Comparison of ENCODE assay signal across 11 cellular contexts in the genomic region with DNA sequence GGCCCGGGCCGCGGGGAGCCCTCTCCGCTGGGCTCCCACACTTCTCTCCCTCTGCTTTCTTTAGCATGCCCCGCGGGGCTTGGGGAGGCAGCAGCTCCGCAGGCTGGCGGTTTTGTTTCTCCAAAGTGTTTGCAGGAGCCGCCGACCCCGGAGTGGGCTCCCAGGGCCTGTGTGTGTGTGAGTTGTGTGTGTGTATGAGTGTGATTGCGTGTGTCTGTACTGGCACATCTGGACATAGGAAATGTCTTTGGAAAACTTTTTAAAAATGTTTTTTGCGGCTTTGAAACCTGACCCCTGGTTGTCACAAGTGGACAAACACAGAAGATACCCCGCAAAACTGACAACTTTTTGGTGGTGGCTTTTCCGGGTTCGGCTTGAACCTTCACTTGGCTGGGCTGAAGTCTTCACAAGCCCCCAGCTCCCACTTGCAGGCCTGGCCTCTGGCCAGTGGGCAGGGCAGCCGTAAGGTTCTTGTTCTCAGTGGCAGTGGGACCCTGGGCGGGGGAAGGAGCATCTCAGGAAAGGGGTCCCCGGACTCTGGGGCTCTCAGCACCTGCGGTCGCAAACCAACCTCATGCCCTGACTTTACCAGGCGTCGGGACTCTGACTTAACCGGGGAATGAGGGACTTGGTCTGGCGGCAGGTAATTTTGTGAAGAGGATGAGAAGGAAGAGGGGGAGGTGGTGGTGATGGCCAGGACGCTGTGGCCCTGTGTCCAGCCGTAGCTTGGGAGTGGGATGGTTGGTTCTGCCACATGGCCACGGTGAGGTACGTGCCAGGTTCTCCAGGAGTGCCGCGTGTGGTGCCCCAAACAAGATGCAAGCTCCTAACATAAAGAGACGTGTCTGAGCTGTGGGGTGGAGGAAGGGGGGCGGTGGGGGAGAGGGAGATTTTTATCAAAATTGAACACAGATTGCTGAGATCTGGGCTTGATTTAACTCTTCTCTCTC. TPM values are rescaled to one million over a fixed set of nuclear protein-coding genes. Genes with fewer than 3 reads are reported as not detected.
DNase-seq lines count a peak whose midpoint lies in the region; ATAC-seq, FAIRE-seq and TF ChIP-seq lines count a peak whose summit lies in the region.
"Had no signal": no experiment of that assay in that cellular context is flagged by ENCODE, and none has a peak within 500 bp of the region (broad histone marks: within the 10 kb centered on the region; RNA-seq: fewer than 3 reads in every experiment).

No MANE protein-coding gene starts in this region.

- H3K4me3 ChIP-seq in SK-N-SH (ENCODE audit: low read depth in 2 of 2, low read length in 1 of 2) (peak overlapping the region; percentile 48 to 60), endothelial cell of umbilical vein (replicated peaks in 1 of 3; ENCODE audit: insufficient read depth in 1 of 3, low read depth in 1 of 3, low read length in 3 of 3) (peak overlapping the region in 1 of 3 experiments; percentile 18), mucosa of stomach (ENCODE audit: low read length) (no peak overlapping the region), transverse colon (peak overlapping the region; percentile 53 to 79 (median 66))

- TF ChIP-seq CTCF in SK-N-SH (IDR thresholded peaks at IDR 0.05) (no peak), endothelial cell of umbilical vein (IDR thresholded peaks at IDR 0.05; ENCODE audit: extremely low read depth in 1 of 2, insufficient read depth in 1 of 2, low read depth in 1 of 2, low read length in 2 of 2) (no peak), transverse colon (IDR thresholded peaks at IDR 0.05) (no peak)

- H3K4me2 ChIP-seq in SK-N-SH (peak overlapping the region; percentile 81), endothelial cell of umbilical vein (ENCODE audit: insufficient read depth, low read length) (no peak overlapping the region)

- H4K20me1 ChIP-seq in SK-N-SH (ENCODE audit: insufficient read depth) (no peaks in the 10 kb centered on the region), endothelial cell of umbilical vein (replicated peaks; ENCODE audit: control insufficient read depth, extremely low read depth, insufficient read depth, low read length) (no peaks in the 10 kb centered on the region)

- intact Hi-C loops in endothelial cell of umbilical vein (cut with micrococcal nuclease), result loop anchor here (5.0 kb wide), 1 partner anchor 100 kb away; no protein-coding TSS in a partner anchor
- intact Hi-C loops in transverse colon (cut with DNase I; ENCODE audit: low total_unique reads), result loop anchor here (5.0 kb wide), 1 partner anchor 680 kb away; no protein-coding TSS in a partner anchor

- H2AFZ ChIP-seq in SK-N-SH (ENCODE audit: low read depth) (no peak overlapping the region; the same call in 1 of the 2 replicates), endothelial cell of umbilical vein (ENCODE audit: low read depth, low read length) (peak overlapping the region; percentile 24)

- TF ChIP-seq EP300 in SK-N-SH (IDR thresholded peaks at IDR 0.05; ENCODE audit: borderline replicate concordance in 1 of 2, low read depth in 1 of 2, low read length in 1 of 2) (no peak), transverse colon (IDR thresholded peaks at IDR 0.05; ENCODE audit: low read depth) (no peak)

- in situ Hi-C loops in transverse colon (cut with MboI; ENCODE audit: low pct_ligation_motif_present in 1 of 4, low pct_unique_long_range_greater_than_20kb in 1 of 4, low sequenced_read_pairs in 3 of 4), result no loop called here

- H3K9me3 ChIP-seq in SK-N-SH (no peaks in the 10 kb centered on the region), endothelial cell of umbilical vein (replicated peaks; ENCODE audit: control insufficient read depth, insufficient read depth, low read length) (no peaks in the 10 kb centered on the region), mucosa of stomach (ENCODE audit: control insufficient read depth, low read length) (no peaks in the 10 kb centered on the region), transverse colon (no peaks in the 10 kb centered on the region)

- H3K27me3 ChIP-seq in SK-N-SH (ENCODE audit: insufficient read depth), result peaks cover 5% of the 10 kb centered on the region
- H3K27me3 ChIP-seq in endothelial cell of umbilical vein (ENCODE audit: control insufficient read depth in 2 of 2, insufficient read depth in 2 of 2, low read length in 2 of 2), result peaks cover 10 to 24% of the 10 kb centered on the region in 2 experiments
- H3K27me3 ChIP-seq in mucosa of stomach (ENCODE audit: control insufficient read depth, insufficient read depth, low read length), result peaks cover 30% of the 10 kb centered on the region
- peaks cover 39% of the 10 kb centered on the region for H3K27me3 ChIP-seq in transverse colon

- 18% methylated on average over 23 of the region's 33 CpGs for WGBS in SK-N-SH (ENCODE audit: low lambda C conversion rate)
- 25% methylated on average over 29 of the region's 33 CpGs; no CpG with 5 or more reads in 1 of the 2 donors for WGBS in transverse colon (ENCODE audit: low coverage in 1 of 2), 2 donors

- no TSS peak for BruUV-seq in endothelial cell of umbilical vein (replicated peaks; lab: Mats Ljungman, UMichigan)

- CTCF ChIA-PET in SK-N-SH (lab: Yijun Ruan, JAX), result interaction anchor here (0.6 to 2.5 kb wide), 8 partner anchors 18 to 415 kb away, joined by 3 to 11 read pairs (median 4); no protein-coding TSS in a partner anchor
- CTCF ChIA-PET in endothelial cell of umbilical vein (lab: Charles Lee), result no interaction called here

- no peaks in the 10 kb centered on the region for H3K9me2 ChIP-seq in SK-N-SH

- H3K36me3 ChIP-seq in SK-N-SH (replicated peaks in 1 of 2; ENCODE audit: control insufficient read depth in 1 of 2, insufficient read depth in 2 of 2, low read length in 1 of 2) (no peaks in the 10 kb centered on the region), endothelial cell of umbilical vein (ENCODE audit: control insufficient read depth in 2 of 2, extremely low read depth in 1 of 2, insufficient read depth in 2 of 2, low read length in 2 of 2) (no peaks in the 10 kb centered on the region), mucosa of stomach (ENCODE audit: control insufficient read depth, insufficient read depth, low read length) (no peaks in the 10 kb centered on the region), transverse colon (no peaks in the 10 kb centered on the region)

- no peak for TF ChIP-seq RAD21 in SK-N-SH (IDR thresholded peaks at IDR 0.05; ENCODE audit: low read length)

- H3K27ac ChIP-seq in SK-N-SH (ENCODE audit: low read depth in 2 of 2, low read length in 1 of 2) (no peak overlapping the region; a peak in 1 of 4 replicates), endothelial cell of umbilical vein (ENCODE audit: insufficient read depth, low read depth, low read length) (no peak overlapping the region), transverse colon (peak overlapping the region; percentile 84 to 92 (median 87))

- no peaks in the 10 kb centered on the region for H3F3A ChIP-seq in SK-N-SH (replicated peaks; ENCODE audit: insufficient read depth)

- POLR2A ChIA-PET in SK-N-SH (lab: Yijun Ruan, JAX), result no interaction called here
- POLR2A ChIA-PET in endothelial cell of umbilical vein (lab: Charles Lee), result interaction anchor here (0.6 kb wide), 1 partner anchor 15 kb away, joined by 6 read pairs; no protein-coding TSS in a partner anchor

- H3K9me1 ChIP-seq in endothelial cell of umbilical vein (replicated peaks; ENCODE audit: control insufficient read depth, extremely low read depth, insufficient read depth, low read length), result no peaks in the 10 kb centered on the region

- no peak for TF ChIP-seq POLR2A in endothelial cell of umbilical vein (IDR thresholded peaks at IDR 0.05; ENCODE audit: low read depth, low read length)
- peak; percentile 28 for TF ChIP-seq POLR2A in transverse colon (IDR thresholded peaks at IDR 0.05)

- H3K4me1 ChIP-seq in SK-N-SH (ENCODE audit: control insufficient read depth in 1 of 2, insufficient read depth in 2 of 2, low read depth in 1 of 2, low read length in 1 of 2), result peaks cover 0 to 15% of the 10 kb centered on the region in 2 experiments; a peak in 2 of 4 replicates
- H3K4me1 ChIP-seq in endothelial cell of umbilical vein (ENCODE audit: control insufficient read depth, extremely low read depth, insufficient read depth, low read length), result no peaks in the 10 kb centered on the region
- H3K4me1 ChIP-seq in mucosa of stomach (ENCODE audit: control insufficient read depth, insufficient read depth, low read length), result no peaks in the 10 kb centered on the region
- peaks cover 5 to 19% (median 13%) of the 10 kb centered on the region in 4 donors for H3K4me1 ChIP-seq in transverse colon

- dilution Hi-C loops in endothelial cell of umbilical vein (cut with MboI; ENCODE audit: extremely low pct_ligation_motif_present, low sequenced_read_pairs), result no loop called here

- no peak overlapping the region for H3K9ac ChIP-seq in SK-N-SH
- H3K9ac ChIP-seq in endothelial cell of umbilical vein (replicated peaks; ENCODE audit: extremely low read depth, insufficient read depth, low read length), result no peak overlapping the region
- H3K9ac ChIP-seq in mucosa of stomach (ENCODE audit: low read length), result peak overlapping the region; percentile 61

- H3K79me2 ChIP-seq in SK-N-SH (ENCODE audit: insufficient read depth) (no peaks in the 10 kb centered on the region), endothelial cell of umbilical vein (ENCODE audit: control insufficient read depth, insufficient read depth, low read length) (no peaks in the 10 kb centered on the region)

- no peak; the same call in 2 of the 3 replicates for ATAC-seq in SK-N-SH treated with all-trans-retinoic acid at 6 μM for 48 hours

- DNase-seq in SK-N-SH (peak; percentile 48), endothelial cell of umbilical vein (ENCODE audit: low read depth, low spot score) (peak; percentile 3), transverse colon (no peak), HuH-7.5 (ENCODE audit: low spot score) (no peak)
- DNase-seq in effector CD4-positive, alpha-beta T cell, result no peak
- DNase-seq in activated effector memory CD4-positive, alpha-beta T cell treated with anti-CD3 and anti-CD28 coated beads, Interleukin-2, amount 50 U/mL, for 16 hours, result no peak
- DNase-seq: ACHN; activated T-cell treated with anti-CD3 and anti-CD28 coated beads for 4 hours; stimulated activated naive CD4-positive, alpha-beta T cell treated with Interleukin-2 at 50 U/mL for 16 hours had no signal

- FAIRE-seq in endothelial cell of umbilical vein (lab: Jason Lieb, UNC), result no peak

RNA-seq across cellular contexts. Expression of a gene that starts 0.6 kb away (rescaled TPM):
- 0.20 and 0.23 TPM in 2 replicates for polyA plus RNA-seq in SK-N-SH (2012; rRNA removed)
- polyA plus RNA-seq in SK-N-SH (2012; cell fraction: cytosol; rRNA removed), result 0.13 and 0.25 TPM in 2 replicates
- 0.32 and 0.40 TPM in 2 replicates for polyA plus RNA-seq in SK-N-SH (2012; cell fraction: nucleus; rRNA removed)
- total RNA-seq in endothelial cell of umbilical vein, result 0.18 and 0.42 TPM in 2 replicates
- polyA plus RNA-seq in endothelial cell of umbilical vein, result 0.44 and 0.46 TPM in 2 replicates
- polyA plus RNA-seq in endothelial cell of umbilical vein (2011; cell fraction: cytosol; rRNA removed), result 0.36 and 0.45 TPM in 2 replicates
- polyA plus RNA-seq in endothelial cell of umbilical vein (2011; cell fraction: nucleus; rRNA removed), result 0.65 and 0.92 TPM in 2 replicates
- polyA plus RNA-seq in endothelial cell of umbilical vein (2012), result 0.23 and 0.45 TPM in 2 replicates
- 0.58 and 0.59 TPM in 2 replicates for polyA minus RNA-seq in endothelial cell of umbilical vein
- polyA minus RNA-seq in endothelial cell of umbilical vein (2011; cell fraction: cytosol; rRNA and poly(A)+ RNA removed), result not detected
- polyA minus RNA-seq in endothelial cell of umbilical vein (2011; cell fraction: nucleus; rRNA and poly(A)+ RNA removed), result 0.77 and 0.82 TPM in 2 replicates
- total RNA-seq in transverse colon, result 10 to 100 TPM; 15.7 to 31.6 (median 20.7) TPM

Comparison
In these comparisons a context has a peak if more than half of its experiments do, and no peak if none do; other contexts are left out.
1. DNase-seq: peak in SK-N-SH (single experiment) and endothelial cell of umbilical vein (single experiment); none in transverse colon (single experiment), effector CD4-positive, alpha-beta T cell (single experiment), activated effector memory CD4-positive, alpha-beta T cell treated with anti-CD3 and anti-CD28 coated beads, Interleukin-2, amount 50 U/mL, for 16 hours (single experiment) and HuH-7.5 (single experiment).
2. H3K27ac ChIP-seq: peak in transverse colon (4 of 4); none in SK-N-SH (0 of 2) and endothelial cell of umbilical vein (single experiment).
3. RNA of a gene that starts 0.6 kb away (total RNA-seq): 15.7 to 31.6 TPM in transverse colon; 0.18 to 0.42 TPM in endothelial cell of umbilical vein; every median in the first group is over 10 times any median in the second.